In genomic region chr3:21484323-21485154, GRCh38 we compare ENCODE assay signal across 8 cellular contexts.
DNase-seq lines count a peak whose midpoint lies in the region; ATAC-seq, FAIRE-seq and TF ChIP-seq lines count a peak whose summit lies in the region.

No MANE protein-coding gene starts in this region.

- H3K4me1 ChIP-seq in endothelial cell of umbilical vein (ENCODE audit: control insufficient read depth, extremely low read depth, insufficient read depth, low read length), result no peaks in the 10 kb centered on the region

- dilution Hi-C loops in endothelial cell of umbilical vein (cut with MboI; ENCODE audit: extremely low pct_ligation_motif_present, low sequenced_read_pairs), result no loop called here

- no peaks in the 10 kb centered on the region for H4K20me1 ChIP-seq in endothelial cell of umbilical vein (replicated peaks; ENCODE audit: control insufficient read depth, extremely low read depth, insufficient read depth, low read length)

- H3K9me3 Mint-ChIP-seq in mesothelial cell of epicardium, result no peaks in the 10 kb centered on the region

- no TSS peak for BruUV-seq in endothelial cell of umbilical vein (replicated peaks; lab: Mats Ljungman, UMichigan)

- no peak overlapping the region for H3K27ac ChIP-seq in endothelial cell of umbilical vein (ENCODE audit: insufficient read depth, low read depth, low read length)

- intact Hi-C loops in endothelial cell of umbilical vein (cut with micrococcal nuclease), result loop anchor here (1.0 to 10.0 kb wide), 6 partner anchors 410 to 1259 kb away; no protein-coding TSS in a partner anchor

- H3K27me3 Mint-ChIP-seq in mesothelial cell of epicardium (ENCODE audit: low read depth), result no peaks in the 10 kb centered on the region

- POLR2A ChIA-PET in endothelial cell of umbilical vein (lab: Charles Lee), result no interaction called here

- CTCF ChIA-PET in endothelial cell of umbilical vein (lab: Charles Lee), result interaction anchor here (0.6 to 1.1 kb wide), 6 partner anchors 10 to 1258 kb away, joined by 3 to 11 read pairs (median 4); no protein-coding TSS in a partner anchor

- H2AFZ ChIP-seq in endothelial cell of umbilical vein (ENCODE audit: low read depth, low read length), result no peak overlapping the region

- no peak overlapping the region for H3K4me3 Mint-ChIP-seq in mesothelial cell of epicardium

- no peak overlapping the region for H3K9ac ChIP-seq in endothelial cell of umbilical vein (replicated peaks; ENCODE audit: extremely low read depth, insufficient read depth, low read length)

- DNase-seq in AML-193 (lab: John Stamatoyannopoulos, UW) (peak; percentile 62 to 64), HuH-7 (ENCODE audit: low spot score) (peak; percentile 14), RPMI7951 (ENCODE audit: low read depth) (peak; percentile 16), endothelial cell of umbilical vein (ENCODE audit: low read depth, low spot score) (peak; percentile 61), mesothelial cell of epicardium (ENCODE audit: low spot score in 2 of 2, unreplicated experiment in 2 of 2) (peak; percentile 29 to 60)
- no peak for DNase-seq in activated effector memory CD4-positive, alpha-beta T cell treated with Interleukin-2 at 50 U/mL for 16 hours

- no peak overlapping the region for H3K4me2 ChIP-seq in endothelial cell of umbilical vein (ENCODE audit: insufficient read depth, low read length)

- TF ChIP-seq CTCF in endothelial cell of umbilical vein (IDR thresholded peaks at IDR 0.05; ENCODE audit: extremely low read depth in 1 of 2, insufficient read depth in 1 of 2, low read depth in 1 of 2, low read length in 2 of 2) (peak; percentile 55 to 61), mesothelial cell of epicardium (IDR thresholded peaks at IDR 0.05; ENCODE audit: unreplicated experiment) (peak; percentile 39)

- no peaks in the 10 kb centered on the region for H3K27me3 ChIP-seq in endothelial cell of umbilical vein (ENCODE audit: control insufficient read depth in 2 of 2, insufficient read depth in 2 of 2, low read length in 2 of 2)

- FAIRE-seq in endothelial cell of umbilical vein (lab: Jason Lieb, UNC), result peak; percentile 68

- H3K36me3 ChIP-seq in endothelial cell of umbilical vein (ENCODE audit: control insufficient read depth in 2 of 2, extremely low read depth in 1 of 2, insufficient read depth in 2 of 2, low read length in 2 of 2), result no peaks in the 10 kb centered on the region

- H3K36me3 Mint-ChIP-seq in mesothelial cell of epicardium, result no peaks in the 10 kb centered on the region

- H3K27ac Mint-ChIP-seq in mesothelial cell of epicardium, result no peak overlapping the region

- no peak for TF ChIP-seq POLR2A in endothelial cell of umbilical vein (IDR thresholded peaks at IDR 0.05; ENCODE audit: low read depth, low read length)

- ATAC-seq in GM18861 (IDR thresholded peaks at IDR 0.05; ENCODE audit: unreplicated experiment), result peak; percentile 61
- ATAC-seq in activated CD4-positive, CD25-positive, alpha-beta regulatory T cell treated with anti-CD3 and anti-CD28 coated beads, Interleukin-2, amount 50 U/mL, for 24 hours, result no peak

- no peaks in the 10 kb centered on the region for H3K79me2 ChIP-seq in endothelial cell of umbilical vein (ENCODE audit: control insufficient read depth, insufficient read depth, low read length)

- H3K4me3 ChIP-seq in endothelial cell of umbilical vein (replicated peaks in 1 of 3; ENCODE audit: insufficient read depth in 1 of 3, low read depth in 1 of 3, low read length in 3 of 3), result no peak overlapping the region

- H3K4me1 Mint-ChIP-seq in mesothelial cell of epicardium, result peaks cover 2% of the 10 kb centered on the region

- H3K9me3 ChIP-seq in endothelial cell of umbilical vein (replicated peaks; ENCODE audit: control insufficient read depth, insufficient read depth, low read length), result no peaks in the 10 kb centered on the region

- H3K9me1 ChIP-seq in endothelial cell of umbilical vein (replicated peaks; ENCODE audit: control insufficient read depth, extremely low read depth, insufficient read depth, low read length), result no peaks in the 10 kb centered on the region

TF ChIP-seq in endothelial cell of umbilical vein, 7 proteins besides CTCF, POLR2A, EP300 and RAD21:
- TF ChIP-seq MYC (IDR thresholded peaks at IDR 0.05; ENCODE audit: low read depth, low read length) (no peak), JUN (IDR thresholded peaks at IDR 0.05; ENCODE audit: borderline replicate concordance, insufficient read depth, insufficient read length, low read depth) (no peak), GATA2 (IDR thresholded peaks at IDR 0.05; ENCODE audit: insufficient read depth, insufficient read length, low read depth, low read length) (no peak), MAX (IDR thresholded peaks at IDR 0.05; ENCODE audit: insufficient read depth, insufficient read length) (no peak), POLR2AphosphoS5 (IDR thresholded peaks at IDR 0.05; ENCODE audit: insufficient read depth, low read depth, low read length) (no peak), FOS (IDR thresholded peaks at IDR 0.05; ENCODE audit: borderline replicate concordance, insufficient read depth, low read length) (no peak), EZH2 (IDR thresholded peaks at IDR 0.05; ENCODE audit: borderline replicate concordance, low read depth, low read length, severe bottlenecking) (no peak)
